Comparison of ENCODE assay signal across 1 cellular context in the genomic region with DNA sequence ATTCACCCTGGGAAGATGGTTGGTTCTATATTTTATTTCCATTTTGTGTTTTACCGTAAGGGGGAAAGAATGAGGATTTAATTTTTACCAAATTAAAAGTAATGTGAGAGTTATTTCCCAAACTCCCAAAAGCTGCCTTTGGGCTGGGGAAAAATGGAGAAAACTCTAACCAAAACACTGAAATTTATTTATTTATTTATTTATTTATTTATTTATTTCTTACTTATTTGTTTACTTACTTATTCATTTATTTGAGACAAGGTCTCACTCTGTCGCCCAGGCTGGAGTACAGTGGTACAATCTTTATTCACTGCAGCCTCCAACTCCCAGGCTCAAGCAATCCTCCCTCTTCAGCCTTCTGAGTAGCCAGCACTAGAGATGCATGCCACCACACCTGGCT.
TF ChIP-seq lines count a peak whose summit lies in the region.

No MANE protein-coding gene starts in this region.

TF ChIP-seq in HEK293, 187 proteins besides CTCF, POLR2A, EP300 and RAD21 (continued from another document and continues in another):
- TF ChIP-seq, protein P1, sequence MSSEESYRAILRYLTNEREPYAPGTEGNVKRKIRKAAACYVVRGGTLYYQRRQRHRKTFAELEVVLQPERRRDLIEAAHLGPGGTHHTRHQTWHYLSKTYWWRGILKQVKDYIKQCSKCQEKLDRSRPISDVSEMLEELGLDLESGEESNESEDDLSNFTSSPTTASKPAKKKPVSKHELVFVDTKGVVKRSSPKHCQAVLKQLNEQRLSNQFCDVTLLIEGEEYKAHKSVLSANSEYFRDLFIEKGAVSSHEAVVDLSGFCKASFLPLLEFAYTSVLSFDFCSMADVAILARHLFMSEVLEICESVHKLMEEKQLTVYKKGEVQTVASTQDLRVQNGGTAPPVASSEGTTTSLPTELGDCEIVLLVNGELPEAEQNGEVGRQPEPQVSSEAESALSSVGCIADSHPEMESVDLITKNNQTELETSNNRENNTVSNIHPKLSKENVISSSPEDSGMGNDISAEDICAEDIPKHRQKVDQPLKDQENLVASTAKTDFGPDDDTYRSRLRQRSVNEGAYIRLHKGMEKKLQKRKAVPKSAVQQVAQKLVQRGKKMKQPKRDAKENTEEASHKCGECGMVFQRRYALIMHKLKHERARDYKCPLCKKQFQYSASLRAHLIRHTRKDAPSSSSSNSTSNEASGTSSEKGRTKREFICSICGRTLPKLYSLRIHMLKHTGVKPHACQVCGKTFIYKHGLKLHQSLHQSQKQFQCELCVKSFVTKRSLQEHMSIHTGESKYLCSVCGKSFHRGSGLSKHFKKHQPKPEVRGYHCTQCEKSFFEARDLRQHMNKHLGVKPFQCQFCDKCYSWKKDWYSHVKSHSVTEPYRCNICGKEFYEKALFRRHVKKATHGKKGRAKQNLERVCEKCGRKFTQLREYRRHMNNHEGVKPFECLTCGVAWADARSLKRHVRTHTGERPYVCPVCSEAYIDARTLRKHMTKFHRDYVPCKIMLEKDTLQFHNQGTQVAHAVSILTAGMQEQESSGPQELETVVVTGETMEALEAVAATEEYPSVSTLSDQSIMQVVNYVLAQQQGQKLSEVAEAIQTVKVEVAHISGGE (tag by site-specific recombination; conservative IDR thresholded peaks at IDR 0.05; ENCODE audit: low read depth): peak; percentile 78
- TF ChIP-seq ZNF391 (tag by site-specific recombination; IDR thresholded peaks at IDR 0.05; ENCODE audit: borderline replicate concordance, low read depth) (no peak), ZNF394 (tag by site-specific recombination; IDR thresholded peaks at IDR 0.05; ENCODE audit: borderline replicate concordance) (peak; percentile 93), SP7 (tag by site-specific recombination; IDR thresholded peaks at IDR 0.05) (no peak), ZNF302 (tag by site-specific recombination; IDR thresholded peaks at IDR 0.05; ENCODE audit: low read depth) (no peak), ZNF660 (tag by site-specific recombination; IDR thresholded peaks at IDR 0.05) (no peak), ZBTB20 (tag by site-specific recombination; IDR thresholded peaks at IDR 0.05) (no peak), YY2 (tag by site-specific recombination; IDR thresholded peaks at IDR 0.05) (no peak), ZNF792 (tag by site-specific recombination; IDR thresholded peaks at IDR 0.05) (no peak), ZNF426 (tag by site-specific recombination; IDR thresholded peaks at IDR 0.05) (peak; percentile 88), ZNF670 (tag by site-specific recombination; IDR thresholded peaks at IDR 0.05; ENCODE audit: low read depth) (no peak), GLI4 (tag by site-specific recombination; IDR thresholded peaks at IDR 0.05) (no peak), ZNF626 (tag by site-specific recombination; IDR thresholded peaks at IDR 0.05) (no peak), ZIC2 (tag by site-specific recombination; IDR thresholded peaks at IDR 0.05) (no peak), ZNF658 (tag by site-specific recombination; IDR thresholded peaks at IDR 0.05) (no peak), SCRT2 (tag by site-specific recombination; IDR thresholded peaks at IDR 0.05) (no peak), HOXA7 (CRISPR knock-in tag; IDR thresholded peaks at IDR 0.05; ENCODE audit: borderline replicate concordance) (no peak), MZF1 (tag by site-specific recombination; IDR thresholded peaks at IDR 0.05; ENCODE audit: borderline replicate concordance) (peak; percentile 47; the same call in 1 of the 2 replicates), ZNF404 (tag by site-specific recombination; IDR thresholded peaks at IDR 0.05) (peak; percentile 38; the same call in 1 of the 2 replicates), ZNF529 (tag by site-specific recombination; IDR thresholded peaks at IDR 0.05; ENCODE audit: insufficient replicate concordance) (peak; percentile 35), KLF16 (tag by site-specific recombination; IDR thresholded peaks at IDR 0.05) (no peak), ZNF175 (tag by site-specific recombination; IDR thresholded peaks at IDR 0.05) (no peak), WT1 (tag by site-specific recombination; IDR thresholded peaks at IDR 0.05) (no peak), ZNF791 (tag by site-specific recombination; IDR thresholded peaks at IDR 0.05) (no peak), KLF7 (tag by site-specific recombination; IDR thresholded peaks at IDR 0.05; ENCODE audit: borderline replicate concordance) (no peak; the same call in 1 of the 2 replicates), BCL11A (tag by site-specific recombination; IDR thresholded peaks at IDR 0.05; ENCODE audit: low read depth) (no peak), ZNF610 (tag by site-specific recombination; IDR thresholded peaks at IDR 0.05; ENCODE audit: borderline replicate concordance) (no peak), ZNF121 (tag by site-specific recombination; IDR thresholded peaks at IDR 0.05) (peak; percentile 43; the same call in 1 of the 2 replicates), ZFP69B (tag by site-specific recombination; IDR thresholded peaks at IDR 0.05) (no peak), ZEB2 (tag by site-specific recombination; IDR thresholded peaks at IDR 0.05) (no peak), SALL2 (tag by site-specific recombination; IDR thresholded peaks at IDR 0.05; ENCODE audit: borderline replicate concordance) (no peak), ZNF146 (tag by site-specific recombination; IDR thresholded peaks at IDR 0.05) (no peak), ZNF37A (tag by site-specific recombination; IDR thresholded peaks at IDR 0.05) (no peak), ZNF555 (tag by site-specific recombination; conservative IDR thresholded peaks at IDR 0.05) (peak; percentile 93), ZNF341 (tag by site-specific recombination; IDR thresholded peaks at IDR 0.05; ENCODE audit: low read depth) (peak; percentile 22; the same call in 1 of the 2 replicates), ZNF202 (tag by site-specific recombination; IDR thresholded peaks at IDR 0.05; ENCODE audit: borderline replicate concordance) (peak; percentile 79; the same call in 1 of the 2 replicates), ZNF777 (tag by site-specific recombination; IDR thresholded peaks at IDR 0.05; ENCODE audit: borderline replicate concordance) (no peak)
- TF ChIP-seq, protein P2, sequence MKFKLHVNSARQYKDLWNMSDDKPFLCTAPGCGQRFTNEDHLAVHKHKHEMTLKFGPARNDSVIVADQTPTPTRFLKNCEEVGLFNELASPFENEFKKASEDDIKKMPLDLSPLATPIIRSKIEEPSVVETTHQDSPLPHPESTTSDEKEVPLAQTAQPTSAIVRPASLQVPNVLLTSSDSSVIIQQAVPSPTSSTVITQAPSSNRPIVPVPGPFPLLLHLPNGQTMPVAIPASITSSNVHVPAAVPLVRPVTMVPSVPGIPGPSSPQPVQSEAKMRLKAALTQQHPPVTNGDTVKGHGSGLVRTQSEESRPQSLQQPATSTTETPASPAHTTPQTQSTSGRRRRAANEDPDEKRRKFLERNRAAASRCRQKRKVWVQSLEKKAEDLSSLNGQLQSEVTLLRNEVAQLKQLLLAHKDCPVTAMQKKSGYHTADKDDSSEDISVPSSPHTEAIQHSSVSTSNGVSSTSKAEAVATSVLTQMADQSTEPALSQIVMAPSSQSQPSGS (tag by site-specific recombination; IDR thresholded peaks at IDR 0.05; ENCODE audit: low read depth): no peak
- TF ChIP-seq, protein P3, sequence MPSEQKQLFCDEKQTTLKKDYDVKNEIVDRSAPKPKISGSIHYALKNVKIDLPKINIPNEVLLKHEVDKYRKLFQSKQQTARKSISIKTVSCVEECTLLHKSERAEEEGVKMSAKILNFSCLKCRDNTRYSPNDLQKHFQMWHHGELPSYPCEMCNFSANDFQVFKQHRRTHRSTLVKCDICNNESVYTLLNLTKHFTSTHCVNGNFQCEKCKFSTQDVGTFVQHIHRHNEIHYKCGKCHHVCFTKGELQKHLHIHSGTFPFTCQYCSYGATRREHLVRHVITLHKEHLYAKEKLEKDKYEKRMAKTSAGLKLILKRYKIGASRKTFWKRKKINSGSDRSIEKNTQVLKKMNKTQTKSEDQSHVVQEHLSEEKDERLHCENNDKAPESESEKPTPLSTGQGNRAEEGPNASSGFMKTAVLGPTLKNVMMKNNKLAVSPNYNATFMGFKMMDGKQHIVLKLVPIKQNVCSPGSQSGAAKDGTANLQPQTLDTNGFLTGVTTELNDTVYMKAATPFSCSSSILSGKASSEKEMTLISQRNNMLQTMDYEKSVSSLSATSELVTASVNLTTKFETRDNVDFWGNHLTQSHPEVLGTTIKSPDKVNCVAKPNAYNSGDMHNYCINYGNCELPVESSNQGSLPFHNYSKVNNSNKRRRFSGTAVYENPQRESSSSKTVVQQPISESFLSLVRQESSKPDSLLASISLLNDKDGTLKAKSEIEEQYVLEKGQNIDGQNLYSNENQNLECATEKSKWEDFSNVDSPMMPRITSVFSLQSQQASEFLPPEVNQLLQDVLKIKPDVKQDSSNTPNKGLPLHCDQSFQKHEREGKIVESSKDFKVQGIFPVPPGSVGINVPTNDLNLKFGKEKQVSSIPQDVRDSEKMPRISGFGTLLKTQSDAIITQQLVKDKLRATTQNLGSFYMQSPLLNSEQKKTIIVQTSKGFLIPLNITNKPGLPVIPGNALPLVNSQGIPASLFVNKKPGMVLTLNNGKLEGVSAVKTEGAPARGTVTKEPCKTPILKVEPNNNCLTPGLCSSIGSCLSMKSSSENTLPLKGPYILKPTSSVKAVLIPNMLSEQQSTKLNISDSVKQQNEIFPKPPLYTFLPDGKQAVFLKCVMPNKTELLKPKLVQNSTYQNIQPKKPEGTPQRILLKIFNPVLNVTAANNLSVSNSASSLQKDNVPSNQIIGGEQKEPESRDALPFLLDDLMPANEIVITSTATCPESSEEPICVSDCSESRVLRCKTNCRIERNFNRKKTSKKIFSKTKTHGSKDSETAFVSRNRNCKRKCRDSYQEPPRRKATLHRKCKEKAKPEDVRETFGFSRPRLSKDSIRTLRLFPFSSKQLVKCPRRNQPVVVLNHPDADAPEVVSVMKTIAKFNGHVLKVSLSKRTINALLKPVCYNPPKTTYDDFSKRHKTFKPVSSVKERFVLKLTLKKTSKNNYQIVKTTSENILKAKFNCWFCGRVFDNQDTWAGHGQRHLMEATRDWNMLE (tag by site-specific recombination; conservative IDR thresholded peaks at IDR 0.05; ENCODE audit: low read depth): peak; percentile 92
- TF ChIP-seq, protein P4, sequence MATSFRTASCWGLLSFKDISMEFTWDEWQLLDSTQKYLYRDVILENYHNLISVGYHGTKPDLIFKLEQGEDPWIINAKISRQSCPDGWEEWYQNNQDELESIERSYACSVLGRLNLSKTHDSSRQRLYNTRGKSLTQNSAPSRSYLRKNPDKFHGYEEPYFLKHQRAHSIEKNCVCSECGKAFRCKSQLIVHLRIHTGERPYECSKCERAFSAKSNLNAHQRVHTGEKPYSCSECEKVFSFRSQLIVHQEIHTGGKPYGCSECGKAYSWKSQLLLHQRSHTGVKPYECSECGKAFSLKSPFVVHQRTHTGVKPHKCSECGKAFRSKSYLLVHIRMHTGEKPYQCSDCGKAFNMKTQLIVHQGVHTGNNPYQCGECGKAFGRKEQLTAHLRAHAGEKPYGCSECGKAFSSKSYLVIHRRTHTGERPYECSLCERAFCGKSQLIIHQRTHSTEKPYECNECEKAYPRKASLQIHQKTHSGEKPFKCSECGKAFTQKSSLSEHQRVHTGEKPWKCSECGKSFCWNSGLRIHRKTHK (tag by site-specific recombination; IDR thresholded peaks at IDR 0.05): no peak
- TF ChIP-seq, protein P5, sequence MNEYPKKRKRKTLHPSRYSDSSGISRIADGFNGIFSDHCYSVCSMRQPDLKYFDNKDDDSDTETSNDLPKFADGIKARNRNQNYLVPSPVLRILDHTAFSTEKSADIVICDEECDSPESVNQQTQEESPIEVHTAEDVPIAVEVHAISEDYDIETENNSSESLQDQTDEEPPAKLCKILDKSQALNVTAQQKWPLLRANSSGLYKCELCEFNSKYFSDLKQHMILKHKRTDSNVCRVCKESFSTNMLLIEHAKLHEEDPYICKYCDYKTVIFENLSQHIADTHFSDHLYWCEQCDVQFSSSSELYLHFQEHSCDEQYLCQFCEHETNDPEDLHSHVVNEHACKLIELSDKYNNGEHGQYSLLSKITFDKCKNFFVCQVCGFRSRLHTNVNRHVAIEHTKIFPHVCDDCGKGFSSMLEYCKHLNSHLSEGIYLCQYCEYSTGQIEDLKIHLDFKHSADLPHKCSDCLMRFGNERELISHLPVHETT (tag by site-specific recombination; IDR thresholded peaks at IDR 0.05): no peak
- TF ChIP-seq, protein P6, sequence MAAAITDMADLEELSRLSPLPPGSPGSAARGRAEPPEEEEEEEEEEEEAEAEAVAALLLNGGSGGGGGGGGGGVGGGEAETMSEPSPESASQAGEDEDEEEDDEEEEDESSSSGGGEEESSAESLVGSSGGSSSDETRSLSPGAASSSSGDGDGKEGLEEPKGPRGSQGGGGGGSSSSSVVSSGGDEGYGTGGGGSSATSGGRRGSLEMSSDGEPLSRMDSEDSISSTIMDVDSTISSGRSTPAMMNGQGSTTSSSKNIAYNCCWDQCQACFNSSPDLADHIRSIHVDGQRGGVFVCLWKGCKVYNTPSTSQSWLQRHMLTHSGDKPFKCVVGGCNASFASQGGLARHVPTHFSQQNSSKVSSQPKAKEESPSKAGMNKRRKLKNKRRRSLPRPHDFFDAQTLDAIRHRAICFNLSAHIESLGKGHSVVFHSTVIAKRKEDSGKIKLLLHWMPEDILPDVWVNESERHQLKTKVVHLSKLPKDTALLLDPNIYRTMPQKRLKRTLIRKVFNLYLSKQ (tag by site-specific recombination; IDR thresholded peaks at IDR 0.05; ENCODE audit: borderline replicate concordance): peak; percentile 66; the same call in 1 of the 2 replicates
- TF ChIP-seq, protein P7, sequence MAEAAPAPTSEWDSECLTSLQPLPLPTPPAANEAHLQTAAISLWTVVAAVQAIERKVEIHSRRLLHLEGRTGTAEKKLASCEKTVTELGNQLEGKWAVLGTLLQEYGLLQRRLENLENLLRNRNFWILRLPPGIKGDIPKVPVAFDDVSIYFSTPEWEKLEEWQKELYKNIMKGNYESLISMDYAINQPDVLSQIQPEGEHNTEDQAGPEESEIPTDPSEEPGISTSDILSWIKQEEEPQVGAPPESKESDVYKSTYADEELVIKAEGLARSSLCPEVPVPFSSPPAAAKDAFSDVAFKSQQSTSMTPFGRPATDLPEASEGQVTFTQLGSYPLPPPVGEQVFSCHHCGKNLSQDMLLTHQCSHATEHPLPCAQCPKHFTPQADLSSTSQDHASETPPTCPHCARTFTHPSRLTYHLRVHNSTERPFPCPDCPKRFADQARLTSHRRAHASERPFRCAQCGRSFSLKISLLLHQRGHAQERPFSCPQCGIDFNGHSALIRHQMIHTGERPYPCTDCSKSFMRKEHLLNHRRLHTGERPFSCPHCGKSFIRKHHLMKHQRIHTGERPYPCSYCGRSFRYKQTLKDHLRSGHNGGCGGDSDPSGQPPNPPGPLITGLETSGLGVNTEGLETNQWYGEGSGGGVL (tag by site-specific recombination; IDR thresholded peaks at IDR 0.05): no peak
- TF ChIP-seq, protein P8, sequence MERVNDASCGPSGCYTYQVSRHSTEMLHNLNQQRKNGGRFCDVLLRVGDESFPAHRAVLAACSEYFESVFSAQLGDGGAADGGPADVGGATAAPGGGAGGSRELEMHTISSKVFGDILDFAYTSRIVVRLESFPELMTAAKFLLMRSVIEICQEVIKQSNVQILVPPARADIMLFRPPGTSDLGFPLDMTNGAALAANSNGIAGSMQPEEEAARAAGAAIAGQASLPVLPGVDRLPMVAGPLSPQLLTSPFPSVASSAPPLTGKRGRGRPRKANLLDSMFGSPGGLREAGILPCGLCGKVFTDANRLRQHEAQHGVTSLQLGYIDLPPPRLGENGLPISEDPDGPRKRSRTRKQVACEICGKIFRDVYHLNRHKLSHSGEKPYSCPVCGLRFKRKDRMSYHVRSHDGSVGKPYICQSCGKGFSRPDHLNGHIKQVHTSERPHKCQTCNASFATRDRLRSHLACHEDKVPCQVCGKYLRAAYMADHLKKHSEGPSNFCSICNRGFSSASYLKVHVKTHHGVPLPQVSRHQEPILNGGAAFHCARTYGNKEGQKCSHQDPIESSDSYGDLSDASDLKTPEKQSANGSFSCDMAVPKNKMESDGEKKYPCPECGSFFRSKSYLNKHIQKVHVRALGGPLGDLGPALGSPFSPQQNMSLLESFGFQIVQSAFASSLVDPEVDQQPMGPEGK (tag by site-specific recombination; IDR thresholded peaks at IDR 0.05): no peak
